ENCODE assay signal across 23 cellular contexts in genomic region chr20:24545168-24545567, GRCh38.
"Had no signal": no experiment of that assay in that cellular context is flagged by ENCODE, and none has a peak within 500 bp of the region (broad histone marks: within the 10 kb centered on the region; RNA-seq: fewer than 3 reads in every experiment).

No MANE protein-coding gene starts in this region.

- DNase-seq: activated CD4-positive, alpha-beta memory T cell treated with anti-CD3 and anti-CD28 coated beads, Interleukin-2, amount 10 ng/mL, durations not matched to agents 7 days and 5 days; activated CD4-positive, alpha-beta T cell treated with anti-CD3 and anti-CD28 coated beads for 36 hours; activated CD4-positive, alpha-beta T cell treated with anti-CD3 and anti-CD28 coated beads, Interleukin-2, amount 10 ng/mL, durations not matched to agents 24 days and 14 days; activated CD4-positive, CD25-positive, alpha-beta regulatory T cell; activated CD4-positive, CD25-positive, alpha-beta regulatory T cell treated with anti-CD3 and anti-CD28 coated beads, Interleukin-2, amount 50 U/mL, for 72 hours; activated CD8-positive, alpha-beta memory T cell treated with anti-CD3 and anti-CD28 coated beads for 24 hours; activated effector memory CD4-positive, alpha-beta T cell treated with Interleukin-2 at 50 U/mL for 16 hours; activated gamma-delta T cell treated with Interleukin-2 at 50 U/mL for 16 hours; activated naive CD4-positive, alpha-beta T cell treated with anti-CD3 and anti-CD28 coated beads, Interleukin-2, amount 50 U/mL, for 16 hours; activated naive CD4-positive, alpha-beta T cell treated with Interleukin-2 at 50 U/mL for 16 hours; activated T-cell treated with anti-CD3 and anti-CD28 coated beads, Interleukin-2, amount 50 U/mL, for 4 hours; amniotic stem cell; anterior cingulate cortex; brain microvascular endothelial cell; cortex of kidney; dermis blood vessel endothelial cell; effector CD4-positive, alpha-beta T cell; effector memory CD8-positive, alpha-beta T cell; foreskin fibroblast; T-helper 2 cell had no signal

- ATAC-seq: activated CD4-positive, alpha-beta T cell treated with anti-CD3 and anti-CD28 coated beads for 36 hours; activated T-cell treated with anti-CD3 and anti-CD28 coated beads, Interleukin-2, amount 50 U/mL, for 4 hours; activated T-helper 17 cell treated with anti-CD3 and anti-CD28 coated beads, Interleukin-2, amount 50 U/mL, for 72 hours; effector memory CD8-positive, alpha-beta T cell had no signal

- H3K27me3 Mint-ChIP-seq: activated CD4-positive, alpha-beta T cell treated with anti-CD3 and anti-CD28 coated beads for 36 hours had no signal

- H3K36me3 Mint-ChIP-seq: activated naive CD8-positive, alpha-beta T cell had no signal

- H3K27me3 ChIP-seq: brain microvascular endothelial cell had no signal

- H3K4me1 Mint-ChIP-seq: activated CD4-positive, alpha-beta memory T cell treated with anti-CD3 and anti-CD28 coated beads, Interleukin-2, amount 10 ng/mL, durations not matched to agents 7 days and 5 days; activated CD4-positive, alpha-beta T cell treated with anti-CD3 and anti-CD28 coated beads for 36 hours; activated CD4-positive, alpha-beta T cell treated with anti-CD3 and anti-CD28 coated beads, Interleukin-2, amount 10 ng/mL, durations not matched to agents 24 days and 14 days; activated T-helper 17 cell treated with anti-CD3 and anti-CD28 coated beads, Interleukin-2, amount 50 U/mL, for 72 hours had no signal

- H3K27ac ChIP-seq: brain microvascular endothelial cell, epithelial cell of prostate had no signal

- H3K27ac Mint-ChIP-seq: activated CD4-positive, alpha-beta memory T cell treated with anti-CD3 and anti-CD28 coated beads, Interleukin-2, amount 10 ng/mL, durations not matched to agents 7 days and 5 days; activated CD4-positive, alpha-beta T cell treated with anti-CD3 and anti-CD28 coated beads for 36 hours; activated CD4-positive, alpha-beta T cell treated with anti-CD3 and anti-CD28 coated beads, Interleukin-2, amount 10 ng/mL, durations not matched to agents 24 days and 14 days; activated naive CD8-positive, alpha-beta T cell; activated T-helper 17 cell treated with anti-CD3 and anti-CD28 coated beads, Interleukin-2, amount 50 U/mL, for 72 hours; effector memory CD8-positive, alpha-beta T cell had no signal

- H3K9me3 Mint-ChIP-seq: activated CD4-positive, alpha-beta memory T cell treated with anti-CD3 and anti-CD28 coated beads, Interleukin-2, amount 10 ng/mL, durations not matched to agents 7 days and 5 days; activated CD4-positive, alpha-beta T cell treated with anti-CD3 and anti-CD28 coated beads, Interleukin-2, amount 10 ng/mL, durations not matched to agents 24 days and 14 days; activated T-cell treated with anti-CD3 and anti-CD28 coated beads, Interleukin-2, amount 50 U/mL, for 4 hours; activated T-helper 17 cell treated with anti-CD3 and anti-CD28 coated beads, Interleukin-2, amount 50 U/mL, for 72 hours; effector memory CD8-positive, alpha-beta T cell had no signal

- H3K36me3 ChIP-seq: brain microvascular endothelial cell had no signal

- H3K4me3 Mint-ChIP-seq: activated CD4-positive, alpha-beta memory T cell treated with anti-CD3 and anti-CD28 coated beads, Interleukin-2, amount 10 ng/mL, durations not matched to agents 7 days and 5 days; activated CD4-positive, alpha-beta T cell treated with anti-CD3 and anti-CD28 coated beads for 36 hours; activated CD4-positive, alpha-beta T cell treated with anti-CD3 and anti-CD28 coated beads, Interleukin-2, amount 10 ng/mL, durations not matched to agents 24 days and 14 days; activated naive CD8-positive, alpha-beta T cell; activated T-cell treated with anti-CD3 and anti-CD28 coated beads, Interleukin-2, amount 50 U/mL, for 4 hours; activated T-helper 17 cell treated with anti-CD3 and anti-CD28 coated beads, Interleukin-2, amount 50 U/mL, for 72 hours; effector memory CD8-positive, alpha-beta T cell had no signal
